In genomic region chr2:128315122-128315828, GRCh38 we compare ENCODE assay signal across 9 cellular contexts. TPM values are rescaled to one million over a fixed set of nuclear protein-coding genes. Genes with fewer than 3 reads are reported as not detected.
DNase-seq lines count a peak whose midpoint lies in the region; ATAC-seq and TF ChIP-seq lines count a peak whose summit lies in the region.
"Had no signal": no experiment of that assay in that cellular context is flagged by ENCODE, and none has a peak within 500 bp of the region (broad histone marks: within the 10 kb centered on the region; RNA-seq: fewer than 3 reads in every experiment).

No MANE protein-coding gene starts in this region.

- peaks cover 9% of the 10 kb centered on the region; the same call in 1 of the 2 replicates for H4K20me1 ChIP-seq in GM23248 (ENCODE audit: insufficient read depth)

- peaks cover 76% of the 10 kb centered on the region for H3K79me2 ChIP-seq in GM23248 (ENCODE audit: insufficient read depth)

- peak overlapping the region; percentile 93 for H3K4me3 Mint-ChIP-seq in progenitor cell of endocrine pancreas (ENCODE audit: low read depth)

- no peak for TF ChIP-seq CTCF in progenitor cell of endocrine pancreas (IDR thresholded peaks at IDR 0.05; ENCODE audit: unreplicated experiment)

- 0 out of 2 replicates have a peak, but pooled peaks cover 3% of the 10 kb centered on the region for H3F3A ChIP-seq in GM23248 (ENCODE audit: insufficient read depth)

- in situ Hi-C loops in GM23248 (cut with MboI), result no loop called here

- WGBS in GM23248 (ENCODE audit: low coverage in 1 of 2, low lambda C conversion rate in 2 of 2, missing lambda C conversion rate in 2 of 2), 2 experiments, result 67 to 70% methylated on average over 12 of the region's 12 CpGs

- no peak overlapping the region for H3K27ac ChIP-seq in GM23248
- H3K27ac ChIP-seq: A549 had no signal

- H3K27ac Mint-ChIP-seq in progenitor cell of endocrine pancreas, result peak overlapping the region; percentile 81

- H3K4me1 ChIP-seq in NT2/D1 (ENCODE audit: insufficient read depth, insufficient read length) (peaks cover 50% of the 10 kb centered on the region), GM23248 (ENCODE audit: insufficient read depth) (peaks cover 10% of the 10 kb centered on the region)

- DNase-seq in NCI-H1105 treated with DMSO at 0.1 percent for 48 hours (lab: John Stamatoyannopoulos, UW) (peak; percentile 15), NCI-H1105 (lab: John Stamatoyannopoulos, UW) (no peak), NT2/D1 (ENCODE audit: low read depth, low spot score) (no peak), fibroblast of gingiva (ENCODE audit: low read depth) (peak; percentile 0), progenitor cell of endocrine pancreas (ENCODE audit: low spot score, unreplicated experiment) (peak; percentile 8), GM23248 (no peak), NCI-H1436 treated with DMSO at 0.1 percent for 48 hours (lab: John Stamatoyannopoulos, UW) (no peak)

- no peak overlapping the region for H2AFZ ChIP-seq in GM23248

- no peaks in the 10 kb centered on the region for H3K9me2 ChIP-seq in GM23248 (ENCODE audit: insufficient read depth)

- H3K36me3 Mint-ChIP-seq in progenitor cell of endocrine pancreas (ENCODE audit: insufficient read depth), result peaks cover 2% of the 10 kb centered on the region

- H3K27me3 Mint-ChIP-seq in progenitor cell of endocrine pancreas, result no peaks in the 10 kb centered on the region

- H3K36me3 ChIP-seq in NT2/D1 (ENCODE audit: insufficient read depth, insufficient read length, low read length) (peaks cover 72% of the 10 kb centered on the region), GM23248 (ENCODE audit: low read depth) (no peaks in the 10 kb centered on the region)

- H3K9me3 ChIP-seq in NT2/D1 (ENCODE audit: insufficient read depth, low read length) (no peaks in the 10 kb centered on the region), GM23248 (ENCODE audit: low read depth) (no peaks in the 10 kb centered on the region)
- H3K9me3 ChIP-seq: A549 had no signal

- H3K9me3 Mint-ChIP-seq in progenitor cell of endocrine pancreas (ENCODE audit: low read depth), result no peaks in the 10 kb centered on the region

- H3K27me3 ChIP-seq in NT2/D1 (ENCODE audit: insufficient read depth, insufficient read length) (peaks cover 5% of the 10 kb centered on the region), GM23248 (replicated peaks; ENCODE audit: insufficient read depth) (no peaks in the 10 kb centered on the region)

- peak overlapping the region; percentile 5 for H3K9ac ChIP-seq in NT2/D1 (ENCODE audit: insufficient read length, low read depth)
- no peak overlapping the region for H3K9ac ChIP-seq in GM23248

- H3K4me2 ChIP-seq in GM23248 (ENCODE audit: unreplicated experiment), result no peak overlapping the region
- H3K4me2 ChIP-seq: A549 had no signal

- peaks cover 32% of the 10 kb centered on the region for H3K4me1 Mint-ChIP-seq in progenitor cell of endocrine pancreas (ENCODE audit: low read depth)

- H3K4me3 ChIP-seq in NT2/D1 (ENCODE audit: insufficient read length, low read depth), result peak overlapping the region; percentile 93
- H3K4me3 ChIP-seq in GM23248, result no peak overlapping the region
- H3K4me3 ChIP-seq: A549 had no signal

- ATAC-seq in HG02852 (IDR thresholded peaks at IDR 0.05; ENCODE audit: unreplicated experiment), result no peak
- ATAC-seq: A549 had no signal

RNA-seq across cellular contexts. Expression of gene HS6ST1, which starts 3.4 kb away (rescaled TPM):
- total RNA-seq in progenitor cell of endocrine pancreas, result 74.5 and 81.2 TPM in 2 replicates
- 27.3 and 35.8 TPM in 2 replicates for total RNA-seq in GM23248 (2014; rRNA removed; shearing (Covaris generic))
- polyA plus RNA-seq in GM23248 (2016; fragmentation: Nextera tagmentation; extraction: Ambion mirVana), result 3.3 and 4.0 TPM in 2 replicates

Comparison
In these comparisons a context has a peak if more than half of its experiments do, and no peak if none do; other contexts are left out.
1. DNase-seq: peak in NCI-H1105 treated with DMSO at 0.1 percent for 48 hours (single experiment), fibroblast of gingiva (single experiment) and progenitor cell of endocrine pancreas (single experiment); none in NCI-H1105 (single experiment), NT2/D1 (single experiment), GM23248 (single experiment) and NCI-H1436 treated with DMSO at 0.1 percent for 48 hours (single experiment).